29 cellular contexts compared by ENCODE assay signal in the genomic region with DNA sequence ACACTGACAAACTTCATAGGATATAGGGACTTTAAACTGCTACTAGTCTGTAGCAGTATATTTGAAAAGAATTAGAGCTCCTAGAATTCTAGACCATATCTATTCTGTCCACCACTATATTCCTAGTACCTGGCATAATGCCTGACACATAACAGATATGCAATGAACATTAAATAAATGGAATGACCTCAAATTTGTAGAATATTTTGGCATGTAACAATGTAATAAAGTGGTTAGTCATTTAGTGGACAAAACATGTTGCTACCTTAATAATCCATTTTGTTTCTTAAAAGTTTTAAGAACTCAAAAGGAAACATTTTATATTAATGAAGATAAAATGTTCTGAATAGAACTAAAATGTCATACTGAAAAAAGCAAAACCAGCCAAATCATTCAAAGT.
"Had no signal": no experiment of that assay in that cellular context is flagged by ENCODE, and none has a peak within 500 bp of the region (broad histone marks: within the 10 kb centered on the region; RNA-seq: fewer than 3 reads in every experiment).

No MANE protein-coding gene starts in this region.

- H3K27ac ChIP-seq: foreskin keratinocyte, gastroesophageal sphincter, heart left ventricle, hepatocyte, neutrophil, parathyroid adenoma, right lobe of liver, stomach, thyroid gland had no signal

- H3K9me3 ChIP-seq: gastroesophageal sphincter, heart left ventricle, mucosa of descending colon, neutrophil, right lobe of liver, stomach, thyroid gland had no signal

- H3K27me3 ChIP-seq: dorsolateral prefrontal cortex, foreskin keratinocyte, gastroesophageal sphincter, heart left ventricle, hepatocyte, right lobe of liver, stomach, thyroid gland had no signal

- H3K36me3 Mint-ChIP-seq: naive B cell; stimulated activated effector memory CD8-positive, alpha-beta T cell treated with anti-CD3 and anti-CD28 coated beads, Interleukin-12 subunit alpha, Interleukin-12 subunit beta, amount 100 ng/mL, for 72 hours had no signal

- FAIRE-seq: colon, kidney had no signal

- H3K79me2 ChIP-seq: parathyroid adenoma had no signal

- H3K4me1 ChIP-seq: foreskin keratinocyte, gastroesophageal sphincter, parathyroid adenoma, right lobe of liver had no signal

- H3K36me3 ChIP-seq: gastroesophageal sphincter, neutrophil, right lobe of liver, stomach, thyroid gland had no signal

- H3K4me1 Mint-ChIP-seq: neural crest cell; stimulated activated effector memory CD8-positive, alpha-beta T cell treated with anti-CD3 and anti-CD28 coated beads, Interleukin-12 subunit alpha, Interleukin-12 subunit beta, amount 100 ng/mL, for 72 hours had no signal

- H3K9ac ChIP-seq: parathyroid adenoma had no signal

- H3K4me3 Mint-ChIP-seq: memory B cell; mesothelial cell of epicardium; naive B cell; natural killer cell treated with Interleukin-12 subunit alpha and Interleukin-12 subunit beta and Interleukin-15 and Interleukin-18, amount 100 ng/mL, for 72 hours; neural crest cell; stimulated activated effector memory CD8-positive, alpha-beta T cell treated with anti-CD3 and anti-CD28 coated beads, Interleukin-12 subunit alpha, Interleukin-12 subunit beta, amount 100 ng/mL, for 72 hours; type B pancreatic cell had no signal

- H3K4me2 ChIP-seq: hepatocyte, smooth muscle cell had no signal

- H2AFZ ChIP-seq: hepatocyte, parathyroid adenoma had no signal

- H3K9me3 Mint-ChIP-seq: memory B cell; mesothelial cell of epicardium; naive B cell; natural killer cell treated with Interleukin-12 subunit alpha and Interleukin-12 subunit beta and Interleukin-15 and Interleukin-18, amount 100 ng/mL, for 72 hours; neural crest cell; stimulated activated effector memory CD8-positive, alpha-beta T cell treated with anti-CD3 and anti-CD28 coated beads, Interleukin-12 subunit alpha, Interleukin-12 subunit beta, amount 100 ng/mL, for 72 hours had no signal

- ATAC-seq: foreskin keratinocyte; gastroesophageal sphincter; heart left ventricle; left lobe of liver; mucosa of descending colon; natural killer cell treated with Interleukin-12 subunit alpha and Interleukin-12 subunit beta and Interleukin-15 and Interleukin-18, amount 100 ng/mL, for 72 hours; right lobe of liver; stimulated activated effector memory CD8-positive, alpha-beta T cell treated with anti-CD3 and anti-CD28 coated beads, Interleukin-12 subunit alpha, Interleukin-12 subunit beta, amount 100 ng/mL, for 72 hours had no signal

- H3K27ac Mint-ChIP-seq: memory B cell; mesothelial cell of epicardium; naive B cell; natural killer cell treated with Interleukin-12 subunit alpha and Interleukin-12 subunit beta and Interleukin-15 and Interleukin-18, amount 100 ng/mL, for 72 hours; progenitor cell of endocrine pancreas; stimulated activated effector memory CD8-positive, alpha-beta T cell treated with anti-CD3 and anti-CD28 coated beads, Interleukin-12 subunit alpha, Interleukin-12 subunit beta, amount 100 ng/mL, for 72 hours; type B pancreatic cell had no signal

- DNase-seq: dorsolateral prefrontal cortex; effector CD4-positive, alpha-beta T cell; foreskin keratinocyte; heart left ventricle; kidney; mucosa of descending colon; naive B cell; right lobe of liver; stimulated activated CD4-positive, alpha-beta T cell treated with anti-CD3 and anti-CD28 coated beads, Interleukin-12 subunit alpha, Interleukin-12 subunit beta, amount 100 ng/mL, for 4 hours; stimulated activated CD4-positive, alpha-beta T cell treated with anti-CD3 and anti-CD28 coated beads, Interleukin-1b, Interleukin-23, amount 100 ng/mL, for 48 hours; stimulated activated CD4-positive, alpha-beta T cell treated with anti-CD3 and anti-CD28 coated beads, Interleukin-4, amount 100 ng/mL, for 1 hour; stimulated activated naive CD4-positive, alpha-beta T cell treated with Interleukin-2 at 50 U/mL for 16 hours; stomach had no signal

- H3K27me3 Mint-ChIP-seq: memory B cell, progenitor cell of endocrine pancreas, type B pancreatic cell had no signal

- H3K4me3 ChIP-seq: gastroesophageal sphincter, heart left ventricle, hepatocyte, lung, mucosa of descending colon, right lobe of liver, smooth muscle cell, stomach, thyroid gland had no signal
